In genomic region chr22:22030493-22031182, GRCh38 we compare ENCODE assay signal across 9 cellular contexts. TPM values are rescaled to one million over a fixed set of nuclear protein-coding genes. Genes with fewer than 3 reads are reported as not detected.
DNase-seq lines count a peak whose midpoint lies in the region; ATAC-seq and TF ChIP-seq lines count a peak whose summit lies in the region.
"Had no signal": no experiment of that assay in that cellular context is flagged by ENCODE, and none has a peak within 500 bp of the region (broad histone marks: within the 10 kb centered on the region; RNA-seq: fewer than 3 reads in every experiment).

No MANE protein-coding gene starts in this region.

- H3K4me1 Mint-ChIP-seq in IgD-negative memory B cell: peaks cover 59 to 62% (median 61%) of the 10 kb centered on the region in 3 donors
- no peaks in the 10 kb centered on the region for H3K4me1 Mint-ChIP-seq in natural killer cell treated with Interleukin-12 subunit alpha and Interleukin-12 subunit beta and Interleukin-15 and Interleukin-18, amount 100 ng/mL, for 72 hours (ENCODE audit: low read depth in 2 of 2)

- peak; percentile 85 for TF ChIP-seq POLR2A in GM19193 (IDR thresholded peaks at IDR 0.05; ENCODE audit: extremely low read depth, insufficient read depth, insufficient read length)
- no peak for TF ChIP-seq POLR2A in esophagus muscularis mucosa (IDR thresholded peaks at IDR 0.05; ENCODE audit: low read depth)
- TF ChIP-seq POLR2A in tibial nerve (IDR thresholded peaks at IDR 0.05): no peak

- H3K27ac Mint-ChIP-seq in IgD-negative memory B cell: peak overlapping the region; percentile 71 to 98 (median 94)
- H3K27ac Mint-ChIP-seq in natural killer cell treated with Interleukin-12 subunit alpha and Interleukin-12 subunit beta and Interleukin-15 and Interleukin-18, amount 100 ng/mL, for 72 hours: no peak overlapping the region

- H3K27me3 ChIP-seq in BLaER1: no peaks in the 10 kb centered on the region
- H3K27me3 ChIP-seq in esophagus muscularis mucosa: peaks cover 0 to 12% (median 0%) of the 10 kb centered on the region in 4 donors
- no peaks in the 10 kb centered on the region for H3K27me3 ChIP-seq in tibial nerve

- H3K9me3 ChIP-seq in BLaER1 (no peaks in the 10 kb centered on the region), esophagus muscularis mucosa (no peaks in the 10 kb centered on the region), tibial nerve (no peaks in the 10 kb centered on the region)

- peak overlapping the region; percentile 75 for H3K27ac ChIP-seq in BLaER1
- peak overlapping the region in 2 of 4 donors; percentile 45 to 59 for H3K27ac ChIP-seq in esophagus muscularis mucosa (replicated peaks in 1 of 4)
- peak overlapping the region in 3 of 4 donors; percentile 37 to 77 (median 60) for H3K27ac ChIP-seq in tibial nerve
- H3K27ac ChIP-seq: epithelial cell of prostate had no signal

- no peaks in the 10 kb centered on the region for H3K9me3 Mint-ChIP-seq in IgD-negative memory B cell
- no peaks in the 10 kb centered on the region for H3K9me3 Mint-ChIP-seq in natural killer cell treated with Interleukin-12 subunit alpha and Interleukin-12 subunit beta and Interleukin-15 and Interleukin-18, amount 100 ng/mL, for 72 hours

- no peaks in the 10 kb centered on the region for H3K27me3 Mint-ChIP-seq in IgD-negative memory B cell
- H3K27me3 Mint-ChIP-seq in natural killer cell treated with Interleukin-12 subunit alpha and Interleukin-12 subunit beta and Interleukin-15 and Interleukin-18, amount 100 ng/mL, for 72 hours: peaks cover 8 to 9% of the 10 kb centered on the region in 2 donors

- intact Hi-C loops in esophagus muscularis mucosa (cut with DNase I): no loop called here

- ATAC-seq in natural killer cell treated with Interleukin-12 subunit alpha and Interleukin-12 subunit beta and Interleukin-15 and Interleukin-18, amount 100 ng/mL, for 72 hours: no peak

- no peaks in the 10 kb centered on the region for H4K20me1 ChIP-seq in BLaER1

- H3K4me3 ChIP-seq in BLaER1: 0 out of 2 replicates have a peak overlapping the region, but pooled peaks have one; percentile 6
- no peak overlapping the region for H3K4me3 ChIP-seq in esophagus muscularis mucosa
- H3K4me3 ChIP-seq in tibial nerve: no peak overlapping the region

- H3K4me3 Mint-ChIP-seq in IgD-negative memory B cell: peak overlapping the region; percentile 86 to 97 (median 92)
- H3K4me3 Mint-ChIP-seq in natural killer cell treated with Interleukin-12 subunit alpha and Interleukin-12 subunit beta and Interleukin-15 and Interleukin-18, amount 100 ng/mL, for 72 hours: no peak overlapping the region

- no peaks in the 10 kb centered on the region for H3K36me3 ChIP-seq in BLaER1
- H3K36me3 ChIP-seq in esophagus muscularis mucosa: no peaks in the 10 kb centered on the region
- no peaks in the 10 kb centered on the region for H3K36me3 ChIP-seq in tibial nerve

- 51% methylated on average over 4 of the region's 7 CpGs for WGBS in esophagus muscularis mucosa
- WGBS in tibial nerve, 2 donors: 39 to 40% methylated on average over 6 to 7 of the region's 7 CpGs

- H3K9ac ChIP-seq in BLaER1: peak overlapping the region; percentile 34

- no peak for TF ChIP-seq EP300 in esophagus muscularis mucosa (IDR thresholded peaks at IDR 0.05)
- TF ChIP-seq EP300 in tibial nerve (IDR thresholded peaks at IDR 0.05): no peak

- TF ChIP-seq CTCF in esophagus muscularis mucosa (IDR thresholded peaks at IDR 0.05): no peak
- peak in 4 of 5 experiments; percentile 14 to 39 (median 26) for TF ChIP-seq CTCF in tibial nerve (IDR thresholded peaks at IDR 0.05)

- peak overlapping the region; percentile 79 for H3K4me2 ChIP-seq in BLaER1

- DNase-seq in esophagus muscularis mucosa (ENCODE audit: extremely low spot score): peak; percentile 90
- peak in 1 of 2 donors; percentile 33 for DNase-seq in tibial nerve (ENCODE audit: low spot score in 2 of 2)
- DNase-seq in natural killer cell treated with Interleukin-12 subunit alpha and Interleukin-12 subunit beta and Interleukin-15 and Interleukin-18, amount 100 ng/mL, for 72 hours (ENCODE audit: low spot score): no peak
- no peak for DNase-seq in NCI-H226
- no peak for DNase-seq in activated effector memory CD4-positive, alpha-beta T cell treated with anti-CD3 and anti-CD28 coated beads, Interleukin-2, amount 50 U/mL, for 16 hours

- H3K4me1 ChIP-seq in BLaER1 (peaks cover 90% of the 10 kb centered on the region), esophagus muscularis mucosa (peaks cover 0 to 10% (median 2%) of the 10 kb centered on the region in 4 donors), tibial nerve (peaks cover 0 to 19% (median 0%) of the 10 kb centered on the region in 4 donors)

- H3K36me3 Mint-ChIP-seq in IgD-negative memory B cell: no peaks in the 10 kb centered on the region
- H3K36me3 Mint-ChIP-seq in natural killer cell treated with Interleukin-12 subunit alpha and Interleukin-12 subunit beta and Interleukin-15 and Interleukin-18, amount 100 ng/mL, for 72 hours: no peaks in the 10 kb centered on the region

RNA-seq across cellular contexts. Expression of gene TOP3B, which starts 48.1 kb away (rescaled TPM):
- polyA plus RNA-seq in IgD-negative memory B cell: 22.7 TPM
- total RNA-seq in esophagus muscularis mucosa: 10 to 100 TPM; 12.3 to 27.5 (median 20.4) TPM
- total RNA-seq in tibial nerve: 10 to 100 TPM; 24.3 to 68.1 (median 48.4) TPM
- 10 to 100 TPM; 45.3 to 83.5 TPM for total RNA-seq in natural killer cell treated with Interleukin-12 subunit alpha and Interleukin-12 subunit beta and Interleukin-15 and Interleukin-18, amount 100 ng/mL, for 72 hours

Comparison
In these comparisons a context has a peak if more than half of its experiments do, and no peak if none do; other contexts are left out.
1. H3K27ac Mint-ChIP-seq: peak in IgD-negative memory B cell (3 of 3); none in natural killer cell treated with Interleukin-12 subunit alpha and Interleukin-12 subunit beta and Interleukin-15 and Interleukin-18, amount 100 ng/mL, for 72 hours (0 of 2).
2. CTCF ChIP-seq: peak in tibial nerve (4 of 5); none in esophagus muscularis mucosa (0 of 3).